In genomic region chr15:48643776-48644497, GRCh38 we compare ENCODE assay signal across 10 cellular contexts. TPM values are rescaled to one million over a fixed set of nuclear protein-coding genes. Genes with fewer than 3 reads are reported as not detected.
DNase-seq lines count a peak whose midpoint lies in the region; ATAC-seq and TF ChIP-seq lines count a peak whose summit lies in the region.
"Had no signal": no experiment of that assay in that cellular context is flagged by ENCODE, and none has a peak within 500 bp of the region (broad histone marks: within the 10 kb centered on the region; RNA-seq: fewer than 3 reads in every experiment).

No MANE protein-coding gene starts in this region.

- peak overlapping the region; percentile 71 for H3K4me3 ChIP-seq in mesodermal cell (ENCODE audit: extremely low read depth, insufficient read depth, low read length, poor library complexity, severe bottlenecking)

- H3K36me3 Mint-ChIP-seq in activated T-cell treated with anti-CD3 and anti-CD28 coated beads, Interleukin-2, amount 50 U/mL, for 72 hours (ENCODE audit: insufficient read depth in 2 of 2): no peaks in the 10 kb centered on the region
- H3K36me3 Mint-ChIP-seq in chondrocyte (ENCODE audit: low read depth) (peaks cover 26% of the 10 kb centered on the region), type B pancreatic cell (no peaks in the 10 kb centered on the region)
- H3K36me3 Mint-ChIP-seq: CD14-positive monocyte had no signal

- H3K27ac Mint-ChIP-seq in activated T-cell treated with anti-CD3 and anti-CD28 coated beads, Interleukin-2, amount 50 U/mL, for 72 hours: no peak overlapping the region
- peak overlapping the region; percentile 93 for H3K27ac Mint-ChIP-seq in chondrocyte (ENCODE audit: unreplicated experiment)
- peak overlapping the region; percentile 61 for H3K27ac Mint-ChIP-seq in type B pancreatic cell
- H3K27ac Mint-ChIP-seq: CD14-positive monocyte had no signal

- no peaks in the 10 kb centered on the region for H3K4me1 Mint-ChIP-seq in activated T-cell treated with anti-CD3 and anti-CD28 coated beads, Interleukin-2, amount 50 U/mL, for 72 hours (ENCODE audit: low read depth)
- H3K4me1 Mint-ChIP-seq in chondrocyte (ENCODE audit: low read depth) (peaks cover 52% of the 10 kb centered on the region), type B pancreatic cell (ENCODE audit: unreplicated experiment) (peaks cover 26% of the 10 kb centered on the region)

- H3K4me1 ChIP-seq in mesodermal cell (ENCODE audit: control insufficient read depth, insufficient read depth, low read length, poor library complexity, severe bottlenecking): peaks cover 18% of the 10 kb centered on the region

- TF ChIP-seq CTCF in chondrocyte (IDR thresholded peaks at IDR 0.05): no peak
- TF ChIP-seq CTCF in type B pancreatic cell (conservative IDR thresholded peaks at IDR 0.05): no peak

- H3K27ac ChIP-seq in mesodermal cell (ENCODE audit: low read depth, low read length, severe bottlenecking): no peak overlapping the region

- no peak for DNase-seq in activated T-cell treated with anti-CD3 and anti-CD28 coated beads, Interleukin-2, amount 50 U/mL, for 72 hours
- DNase-seq in activated T-cell treated with anti-CD3 and anti-CD28 coated beads, Interleukin-2, amount 50 U/mL, for 1 hour: no peak
- DNase-seq in chondrocyte (ENCODE audit: low spot score) (no peak), type B pancreatic cell (ENCODE audit: extremely low spot score, unreplicated experiment) (no peak), middle frontal gyrus (ENCODE audit: extremely low spot score, low spot score) (no peak)
- DNase-seq: effector memory CD4-positive, alpha-beta T cell had no signal

- H3K27me3 Mint-ChIP-seq in activated T-cell treated with anti-CD3 and anti-CD28 coated beads, Interleukin-2, amount 50 U/mL, for 72 hours (ENCODE audit: low read depth): peaks cover 40% of the 10 kb centered on the region
- H3K27me3 Mint-ChIP-seq in chondrocyte (ENCODE audit: low read depth) (no peaks in the 10 kb centered on the region), type B pancreatic cell (peaks cover 51% of the 10 kb centered on the region)

- peak overlapping the region; percentile 34 to 74 for H3K4me3 Mint-ChIP-seq in activated T-cell treated with anti-CD3 and anti-CD28 coated beads, Interleukin-2, amount 50 U/mL, for 72 hours
- H3K4me3 Mint-ChIP-seq in chondrocyte (ENCODE audit: unreplicated experiment) (peak overlapping the region; percentile 94), type B pancreatic cell (peak overlapping the region; percentile 85)

- no peaks in the 10 kb centered on the region for H3K9me3 ChIP-seq in mesodermal cell (ENCODE audit: control insufficient read depth, low read length)

- no peak for ATAC-seq in activated T-cell treated with anti-CD3 and anti-CD28 coated beads, Interleukin-2, amount 50 U/mL, for 72 hours (replicated peaks in 1 of 2)
- ATAC-seq in HG02623 (IDR thresholded peaks at IDR 0.05; ENCODE audit: unreplicated experiment) (no peak), HG02610 (IDR thresholded peaks at IDR 0.05; ENCODE audit: unreplicated experiment) (no peak)

- H3K9me3 Mint-ChIP-seq in activated T-cell treated with anti-CD3 and anti-CD28 coated beads, Interleukin-2, amount 50 U/mL, for 72 hours: no peaks in the 10 kb centered on the region
- H3K9me3 Mint-ChIP-seq in chondrocyte (ENCODE audit: low read depth): no peaks in the 10 kb centered on the region
- no peaks in the 10 kb centered on the region for H3K9me3 Mint-ChIP-seq in type B pancreatic cell

- H3K36me3 ChIP-seq in mesodermal cell (ENCODE audit: control insufficient read depth, insufficient read depth, low read length): no peaks in the 10 kb centered on the region

- 74 to 91% methylated on average over 5 to 7 of the region's 12 CpGs for WGBS in mesodermal cell (ENCODE audit: insufficient coverage in 2 of 2), 2 experiments

RNA-seq across cellular contexts. Expression of gene FBN1, which starts 1.6 kb away (rescaled TPM):
- total RNA-seq in activated T-cell treated with anti-CD3 and anti-CD28 coated beads, Interleukin-2, amount 50 U/mL, for 72 hours: under 1 TPM; 0.50 to 0.79 TPM
- total RNA-seq in chondrocyte (1,183 to 1,794 TPM (median 1,190 TPM) in 3 replicates), type B pancreatic cell (ENCODE audit: low replicate concordance) (7.9 and 58.4 TPM in 2 replicates)
- 47.7 TPM for polyA plus RNA-seq in mesodermal cell (2013, experiment 1 of 2)
- polyA plus RNA-seq in mesodermal cell (2013, experiment 2 of 2): 41.2 TPM
- polyA plus RNA-seq: CD14-positive monocyte had no signal
